27 cellular contexts compared by ENCODE assay signal in the genomic region with DNA sequence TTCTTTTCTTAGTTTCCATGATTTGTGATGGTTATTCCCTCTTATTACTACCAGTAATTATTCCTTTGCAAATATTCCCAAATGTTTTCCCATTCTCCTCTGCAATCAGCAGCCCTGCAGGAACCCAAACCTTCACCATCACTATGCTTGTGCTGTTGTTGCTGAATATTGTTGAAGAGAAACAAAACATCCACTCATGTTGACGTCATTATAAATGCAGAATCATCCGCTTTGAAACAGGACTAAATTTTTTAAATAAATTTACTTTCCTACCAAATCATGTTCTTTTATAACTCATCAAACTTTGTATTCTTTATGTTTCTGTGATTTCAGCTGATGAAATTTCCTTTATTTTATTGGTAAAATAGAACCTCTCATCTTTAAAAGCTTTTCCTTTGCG.
A peak's percentile ranks its signal among the peaks of the same experiment; 100 is the strongest.
DNase-seq lines count a peak whose midpoint lies in the region; ATAC-seq, FAIRE-seq and TF ChIP-seq lines count a peak whose summit lies in the region.
"Had no signal": no experiment of that assay in that cellular context is flagged by ENCODE, and none has a peak within 500 bp of the region (broad histone marks: within the 10 kb centered on the region; RNA-seq: fewer than 3 reads in every experiment).

No MANE protein-coding gene starts in this region.

- no peaks in the 10 kb centered on the region for H3K79me2 ChIP-seq in HepG2 (ENCODE audit: insufficient read depth, low read length)
- H3K79me2 ChIP-seq in osteoblast (ENCODE audit: insufficient read depth, low read length): no peaks in the 10 kb centered on the region

- no peak overlapping the region for H3K9ac ChIP-seq in HepG2 (ENCODE audit: insufficient read depth, low read depth, low read length)
- H3K9ac ChIP-seq: BLaER1 had no signal

- H4K20me1 ChIP-seq in HepG2 (ENCODE audit: insufficient read depth, low read length) (no peaks in the 10 kb centered on the region), osteoblast (ENCODE audit: insufficient read depth, low read length) (no peaks in the 10 kb centered on the region)
- H4K20me1 ChIP-seq: BLaER1 had no signal

- no peak for TF ChIP-seq EP300 in HepG2 (IDR thresholded peaks at IDR 0.05; ENCODE audit: low read depth in 2 of 2, low read length in 2 of 2)
- no peak for TF ChIP-seq EP300 in HepG2 (CRISPR knock-in tag; IDR thresholded peaks at IDR 0.05; ENCODE audit: borderline replicate concordance)

- POLR2A ChIA-PET in HepG2 (lab: Yijun Ruan, JAX): no interaction called here
- POLR2A ChIA-PET in HEK293 (lab: Yijun Ruan, JAX): no interaction called here
- POLR2A ChIA-PET in activated CD4-positive, alpha-beta T cell treated with anti-CD3 and anti-CD28 coated beads, Interleukin-2, amount 10 ng/mL, durations not matched to agents 7 days and 5 days (lab: Charles Lee): no interaction called here

- no peak for FAIRE-seq in HepG2 (lab: Jason Lieb, UNC)
- FAIRE-seq: A204.1, GM12878, GM12892, GM18507 had no signal

- no peaks in the 10 kb centered on the region for H3K36me3 Mint-ChIP-seq in activated CD4-positive, alpha-beta T cell treated with anti-CD3 and anti-CD28 coated beads, Interleukin-2, amount 10 ng/mL, durations not matched to agents 7 days and 5 days (ENCODE audit: low read depth)
- H3K36me3 Mint-ChIP-seq: CD14-positive monocyte; CD4-positive, alpha-beta memory T cell; CD4-positive, CD25-positive, alpha-beta regulatory T cell had no signal

- H3K27ac ChIP-seq in HepG2 (ENCODE audit: extremely low read length, insufficient read depth, low read length): no peak overlapping the region
- H3K27ac ChIP-seq in right lobe of liver: no peak overlapping the region
- H3K27ac ChIP-seq in HEK293 (ENCODE audit: extremely low read depth, low read depth, low read length): no peak overlapping the region
- H3K27ac ChIP-seq in osteoblast (ENCODE audit: low read depth, low read length): no peak overlapping the region
- H3K27ac ChIP-seq: BLaER1 had no signal

- H3K4me2 ChIP-seq in HepG2 (ENCODE audit: low read depth, low read length) (no peak overlapping the region), osteoblast (ENCODE audit: insufficient read depth, low read length) (no peak overlapping the region)
- H3K4me2 ChIP-seq: BLaER1 had no signal

- WGBS in HepG2 (ENCODE audit: low lambda C conversion rate): 20% methylated on average over 3 of the region's 3 CpGs
- WGBS in right lobe of liver (ENCODE audit: insufficient coverage, low coverage, low lambda C conversion rate, missing lambda C conversion rate): 86% methylated on average over 3 of the region's 3 CpGs

- no peak for TF ChIP-seq CTCF in HepG2 (CRISPR knock-in tag; IDR thresholded peaks at IDR 0.05)
- TF ChIP-seq CTCF in right lobe of liver (IDR thresholded peaks at IDR 0.05): no peak
- no peak for TF ChIP-seq CTCF in HEK293 (tag by site-specific recombination; IDR thresholded peaks at IDR 0.05)
- TF ChIP-seq CTCF in osteoblast (IDR thresholded peaks at IDR 0.05; ENCODE audit: extremely low read depth, low read depth, low read length): no peak

- intact Hi-C loops in HepG2 (cut with micrococcal nuclease; ENCODE audit: unreplicated experiment) (no loop called here), right lobe of liver (cut with DNase I) (no loop called here)

- H3K27me3 Mint-ChIP-seq in activated CD4-positive, alpha-beta T cell treated with anti-CD3 and anti-CD28 coated beads, Interleukin-2, amount 10 ng/mL, durations not matched to agents 7 days and 5 days: no peaks in the 10 kb centered on the region
- H3K27me3 Mint-ChIP-seq: CD4-positive, alpha-beta memory T cell; CD4-positive, CD25-positive, alpha-beta regulatory T cell; CD8-positive, alpha-beta memory T cell had no signal

- no peak overlapping the region for H3K27ac Mint-ChIP-seq in activated CD4-positive, alpha-beta T cell treated with anti-CD3 and anti-CD28 coated beads, Interleukin-2, amount 10 ng/mL, durations not matched to agents 7 days and 5 days
- H3K27ac Mint-ChIP-seq: CD14-positive monocyte; CD4-positive, CD25-positive, alpha-beta regulatory T cell; CD8-positive, alpha-beta memory T cell had no signal

- no TSS peak for BruUV-seq in HepG2 (replicated peaks; lab: Mats Ljungman, UMichigan)

- no peaks in the 10 kb centered on the region for H3K4me1 ChIP-seq in HepG2 (ENCODE audit: insufficient read depth, low read length)
- H3K4me1 ChIP-seq in right lobe of liver: no peaks in the 10 kb centered on the region
- no peaks in the 10 kb centered on the region for H3K4me1 ChIP-seq in HEK293 (ENCODE audit: control insufficient read depth, insufficient read depth, low read length)
- no peaks in the 10 kb centered on the region for H3K4me1 ChIP-seq in osteoblast (ENCODE audit: insufficient read depth, low read length)
- H3K4me1 ChIP-seq: BLaER1 had no signal

- H3K36me3 ChIP-seq in HepG2 (replicated peaks in 1 of 2; ENCODE audit: control insufficient read depth in 1 of 2, insufficient read depth in 2 of 2, low read length in 2 of 2) (no peaks in the 10 kb centered on the region), right lobe of liver (no peaks in the 10 kb centered on the region), HEK293 (ENCODE audit: control insufficient read depth in 2 of 2, insufficient read depth in 1 of 2, low read length in 2 of 2) (no peaks in the 10 kb centered on the region), osteoblast (ENCODE audit: insufficient read depth, low read length) (no peaks in the 10 kb centered on the region)
- H3K36me3 ChIP-seq: BE2C, BLaER1 had no signal

- no peaks in the 10 kb centered on the region for H3K4me1 Mint-ChIP-seq in activated CD4-positive, alpha-beta T cell treated with anti-CD3 and anti-CD28 coated beads, Interleukin-2, amount 10 ng/mL, durations not matched to agents 7 days and 5 days
- H3K4me1 Mint-ChIP-seq: CD14-positive monocyte; CD8-positive, alpha-beta memory T cell had no signal

- peaks cover 2% of the 10 kb centered on the region for H3K9me3 Mint-ChIP-seq in activated CD4-positive, alpha-beta T cell treated with anti-CD3 and anti-CD28 coated beads, Interleukin-2, amount 10 ng/mL, durations not matched to agents 7 days and 5 days

- in situ Hi-C loops in HepG2 (cut with HindIII; ENCODE audit: extremely low pct_ligation_motif_present, low pct_unique_long_range_greater_than_20kb): no loop called here

- no peak overlapping the region for H3K4me3 Mint-ChIP-seq in activated CD4-positive, alpha-beta T cell treated with anti-CD3 and anti-CD28 coated beads, Interleukin-2, amount 10 ng/mL, durations not matched to agents 7 days and 5 days
- H3K4me3 Mint-ChIP-seq: CD14-positive monocyte; CD4-positive, CD25-positive, alpha-beta regulatory T cell; CD8-positive, alpha-beta memory T cell had no signal

- H2AFZ ChIP-seq in HepG2 (ENCODE audit: low read length) (no peak overlapping the region), osteoblast (ENCODE audit: low read length) (no peak overlapping the region)

- TF ChIP-seq POLR2A in HepG2 (IDR thresholded peaks at IDR 0.05; ENCODE audit: insufficient read depth in 1 of 2, low read depth in 2 of 2, low read length in 2 of 2) (no peak), right lobe of liver (IDR thresholded peaks at IDR 0.05) (no peak)

- H3K27me3 ChIP-seq in HepG2 (ENCODE audit: control insufficient read depth in 1 of 2, insufficient read depth in 2 of 2, low read length in 2 of 2) (no peaks in the 10 kb centered on the region), right lobe of liver (no peaks in the 10 kb centered on the region), osteoblast (ENCODE audit: insufficient read depth, low read length) (no peaks in the 10 kb centered on the region)
- H3K27me3 ChIP-seq: BE2C, BLaER1 had no signal

- TF ChIP-seq RAD21 in HepG2 (CRISPR knock-in tag; IDR thresholded peaks at IDR 0.05): no peak

- H3K4me3 ChIP-seq in HepG2 (replicated peaks in 1 of 3; ENCODE audit: insufficient read depth in 1 of 3, low read depth in 2 of 3, low read length in 3 of 3) (no peak overlapping the region), right lobe of liver (no peak overlapping the region), HEK293 (ENCODE audit: low read depth, low read length) (no peak overlapping the region), osteoblast (ENCODE audit: insufficient read depth, low read length) (no peak overlapping the region)
- H3K4me3 ChIP-seq: BLaER1, GM12878 had no signal

- CTCF ChIA-PET in HepG2 (lab: Yijun Ruan, JAX; ENCODE audit: low intra/inter-chr PET ratio, low total read pairs): no interaction called here
- CTCF ChIA-PET in HEK293 (lab: Yijun Ruan, JAX): no interaction called here
- CTCF ChIA-PET in activated CD4-positive, alpha-beta T cell treated with anti-CD3 and anti-CD28 coated beads, Interleukin-2, amount 10 ng/mL, durations not matched to agents 7 days and 5 days (lab: Charles Lee): no interaction called here

- no peak for DNase-seq in HepG2 (ENCODE audit: low spot score)
- no peak for DNase-seq in right lobe of liver
- DNase-seq in osteoblast (ENCODE audit: insufficient read length, low spot score, missing footprints): peak; percentile 23
- no peak for DNase-seq in activated CD4-positive, alpha-beta T cell treated with anti-CD3 and anti-CD28 coated beads, Interleukin-2, amount 10 ng/mL, durations not matched to agents 7 days and 5 days
- DNase-seq: 8988T; ACHN; BE2C; C1 segment of cervical spinal cord; CD4-positive, alpha-beta memory T cell; CD4-positive, CD25-positive, alpha-beta regulatory T cell; CD8-positive, alpha-beta memory T cell; COR-L47; DMS 273 treated with DMSO at 0.1 percent for 48 hours; DMS153; DMS53; DMS79; DND-41; EL; GDM1 had no signal

- ATAC-seq in HepG2 (no peak), right lobe of liver (no peak), HG02571 (IDR thresholded peaks at IDR 0.05; ENCODE audit: unreplicated experiment) (no peak)
- ATAC-seq: GM12878 had no signal

- H3K9me3 ChIP-seq in HepG2 (ENCODE audit: low read length) (no peaks in the 10 kb centered on the region), right lobe of liver (no peaks in the 10 kb centered on the region), HEK293 (ENCODE audit: control insufficient read depth, insufficient read depth, low read depth, low read length) (no peaks in the 10 kb centered on the region), osteoblast (ENCODE audit: low read depth, low read length) (no peaks in the 10 kb centered on the region)
- H3K9me3 ChIP-seq: BE2C, BLaER1 had no signal

TF ChIP-seq in HepG2, 621 proteins besides CTCF, POLR2A, EP300 and RAD21:
- peak; percentile 83 for TF ChIP-seq ATF7 (IDR thresholded peaks at IDR 0.05)
- no peak for TF ChIP-seq ATF7 (CRISPR knock-in tag; IDR thresholded peaks at IDR 0.05)
- TF ChIP-seq CREB1 (IDR thresholded peaks at IDR 0.05): peak; percentile 47; the same call in 1 of the 2 replicates
- no peak for TF ChIP-seq CREB1 (CRISPR knock-in tag; IDR thresholded peaks at IDR 0.05)
- no peak for TF ChIP-seq SMAD3 (CRISPR knock-in tag; IDR thresholded peaks at IDR 0.05)
